ENCODE assay signal across 15 cellular contexts in the genomic region with DNA sequence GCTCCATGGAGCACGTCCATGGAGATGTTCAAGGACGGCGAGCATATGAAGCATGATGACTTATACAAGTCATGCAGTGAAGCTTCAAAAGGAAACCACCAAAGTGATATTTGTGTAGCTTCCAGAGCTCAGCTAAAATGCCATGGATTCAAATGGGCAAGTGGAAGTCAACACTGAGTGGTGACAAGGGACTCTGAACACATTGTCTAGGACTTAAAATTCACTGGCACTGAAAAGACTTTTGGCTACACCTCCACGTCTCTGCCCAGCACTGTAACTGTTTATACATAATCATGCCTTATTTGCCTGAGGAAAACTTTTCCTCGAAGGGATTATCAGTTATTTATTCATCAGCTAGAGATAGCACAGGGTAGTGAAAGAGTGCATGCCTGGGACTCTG. TPM values are rescaled to one million over a fixed set of nuclear protein-coding genes. Genes with fewer than 3 reads are reported as not detected.
DNase-seq lines count a peak whose midpoint lies in the region; ATAC-seq, FAIRE-seq and TF ChIP-seq lines count a peak whose summit lies in the region.
"Had no signal": no experiment of that assay in that cellular context is flagged by ENCODE, and none has a peak within 500 bp of the region (broad histone marks: within the 10 kb centered on the region; RNA-seq: fewer than 3 reads in every experiment).

No MANE protein-coding gene starts in this region.

- no peak overlapping the region for H2AFZ ChIP-seq in H1 (ENCODE audit: low read length)
- H2AFZ ChIP-seq: GM23248 had no signal

- H2BK5ac ChIP-seq in H1 (ENCODE audit: low read depth, low read length): no peak overlapping the region

- no peak for DNase-seq in Right ventricle myocardium inferior (ENCODE audit: missing footprints)
- no peak for DNase-seq in left cardiac atrium
- no peak for DNase-seq in H1 (ENCODE audit: low read depth in 1 of 2, low spot score in 2 of 2)
- DNase-seq in psoas muscle: no peak
- no peak for DNase-seq in urothelium cell line (ENCODE audit: low spot score)
- DNase-seq in T1000 (lab: John Stamatoyannopoulos, UW): no peak
- DNase-seq: 8988T; CD4-positive, CD25-positive, alpha-beta regulatory T cell; DMS53; GF-D8; GM23248; H7; IMR-90 had no signal

- no peak overlapping the region for H4K8ac ChIP-seq in H1 (ENCODE audit: extremely low read depth, insufficient read depth, low read length)

- no peak overlapping the region for H3K14ac ChIP-seq in H1 (ENCODE audit: insufficient read length)

- TF ChIP-seq CTCF in H1 (IDR thresholded peaks at IDR 0.05; ENCODE audit: control extremely low read depth in 1 of 3, insufficient read depth in 1 of 3, low read depth in 1 of 3, low read length in 3 of 3): no peak
- TF ChIP-seq CTCF in psoas muscle (IDR thresholded peaks at IDR 0.05): no peak

- no peak overlapping the region for H4K5ac ChIP-seq in H1 (ENCODE audit: insufficient read length, low read depth, low read length)

- ATAC-seq in Right ventricle myocardium inferior: peak; percentile 57
- ATAC-seq in left cardiac atrium: no peak
- peak in 1 of 4 donors; percentile 29 for ATAC-seq in psoas muscle
- no peak for ATAC-seq in HG03520 (IDR thresholded peaks at IDR 0.05; ENCODE audit: unreplicated experiment)

- no peak overlapping the region for H2BK12ac ChIP-seq in H1 (ENCODE audit: low read depth, low read length)

- WGBS in H1 (ENCODE audit: extremely low coverage in 1 of 2, insufficient coverage in 1 of 2, insufficient read length in 1 of 2, insufficient replicate concordance in 2 of 2, low coverage in 1 of 2, low lambda C conversion rate in 2 of 2, missing lambda C conversion rate in 1 of 2), 2 experiments: 87% methylated on average over 5 of the region's 5 CpGs; no CpG with 5 or more reads in 1 of the 2 experiments
- WGBS in psoas muscle, 3 donors: 31 to 47% (median 44%) methylated on average over 5 of the region's 5 CpGs

- no peak for TF ChIP-seq EP300 in H1 (IDR thresholded peaks at IDR 0.05; ENCODE audit: borderline replicate concordance in 1 of 2, low read depth in 2 of 2, low read length in 2 of 2)

- TF ChIP-seq POLR2A in H1 (IDR thresholded peaks at IDR 0.05; ENCODE audit: control extremely low read depth in 1 of 2, low read depth in 2 of 2, low read length in 2 of 2): no peak

- H3K9me3 ChIP-seq in H1 (ENCODE audit: insufficient read depth in 2 of 2, low read depth in 1 of 2, low read length in 1 of 2) (no peaks in the 10 kb centered on the region), psoas muscle (no peaks in the 10 kb centered on the region)
- H3K9me3 ChIP-seq: BLaER1 treated with 17β-estradiol and CSF1 and Interleukin-3, amounts not matched to agents 10 nM and 100 nM had no signal

- H2BK15ac ChIP-seq in H1 (ENCODE audit: low read length): no peak overlapping the region

- H3K79me2 ChIP-seq in H1 (ENCODE audit: control insufficient read depth in 1 of 2, insufficient read depth in 2 of 2, low read length in 2 of 2): no peaks in the 10 kb centered on the region

- CTCF ChIA-PET in H1 (lab: Charles Lee; ENCODE audit: partially characterized antibody): interaction anchor here (1.2 to 1.5 kb wide), 2 partner anchors 29 to 100 kb away, joined by 3 to 5 read pairs; no protein-coding TSS in a partner anchor

- no peak overlapping the region for H2BK20ac ChIP-seq in H1 (ENCODE audit: low read length)

- no peak overlapping the region for H2BK120ac ChIP-seq in H1 (replicated peaks; ENCODE audit: low read depth, low read length)

- H3K4me1 ChIP-seq in H1 (replicated peaks in 1 of 4; ENCODE audit: control insufficient read depth in 3 of 4, insufficient read depth in 4 of 4, low read length in 3 of 4) (peaks cover 0 to 5% (median 4%) of the 10 kb centered on the region in 4 experiments; a peak in 2 of 7 replicates), psoas muscle (peaks cover 31% of the 10 kb centered on the region)
- H3K4me1 ChIP-seq: BLaER1 treated with 17β-estradiol and CSF1 and Interleukin-3, amounts not matched to agents 10 nM and 100 nM had no signal

- no peaks in the 10 kb centered on the region for H4K20me1 ChIP-seq in H1 (replicated peaks in 1 of 2; ENCODE audit: control insufficient read depth in 1 of 2, insufficient read depth in 2 of 2, low read length in 2 of 2)
- H4K20me1 ChIP-seq: BLaER1 treated with 17β-estradiol and CSF1 and Interleukin-3, amounts not matched to agents 10 nM and 100 nM had no signal

- no peaks in the 10 kb centered on the region for H3K23me2 ChIP-seq in H1 (ENCODE audit: low read depth, low read length)

- H3K79me1 ChIP-seq in H1 (ENCODE audit: low read depth, low read length): no peaks in the 10 kb centered on the region

- FAIRE-seq in H1 (lab: Jason Lieb, UNC) (peak; percentile 52), urothelium cell line (lab: Jason Lieb, UNC) (no peak)

- H2AK5ac ChIP-seq in H1 (ENCODE audit: low read depth, low read length): no peak overlapping the region

- POLR2A ChIA-PET in H1 (lab: Charles Lee; ENCODE audit: partially characterized antibody): no interaction called here

- TF ChIP-seq RAD21 in H1 (IDR thresholded peaks at IDR 0.05 in 1 of 2, conservative IDR thresholded peaks at IDR 0.05 in 1 of 2; ENCODE audit: low read depth in 2 of 2, low read length in 2 of 2): no peak

- H3K27ac ChIP-seq in H1 (ENCODE audit: low read depth, low read length) (no peak overlapping the region), psoas muscle (peak overlapping the region; percentile 83)
- H3K27ac ChIP-seq: BLaER1 treated with 17β-estradiol and CSF1 and Interleukin-3, amounts not matched to agents 10 nM and 100 nM; GM23248 had no signal

- H3K23ac ChIP-seq in H1 (ENCODE audit: insufficient read length): no peak overlapping the region

- H3K56ac ChIP-seq in H1 (replicated peaks; ENCODE audit: insufficient read length, low read depth, low read length): no peak overlapping the region

- no peak overlapping the region for H3K4me2 ChIP-seq in H1 (ENCODE audit: insufficient read depth in 1 of 2, low read depth in 2 of 2, low read length in 2 of 2)
- H3K4me2 ChIP-seq: BLaER1 treated with 17β-estradiol and CSF1 and Interleukin-3, amounts not matched to agents 10 nM and 100 nM had no signal

- intact Hi-C loops in Right ventricle myocardium inferior (cut with DNase I) (loop anchor here (5.0 kb wide), 1 partner anchor 38 kb away; a partner anchor contains a TSS), left cardiac atrium (cut with DNase I) (no loop called here), psoas muscle (cut with DNase I) (loop anchor here in 1 of 2 donors (5.0 to 10.0 kb wide), 2 partner anchors 33 to 531 kb away; no protein-coding TSS in a partner anchor)

- H3K4me3 ChIP-seq in H1 (ENCODE audit: extremely low read depth in 1 of 4, insufficient read depth in 2 of 4, low read depth in 3 of 4, low read length in 4 of 4) (no peak overlapping the region), psoas muscle (no peak overlapping the region)
- H3K4me3 ChIP-seq: BLaER1 treated with 17β-estradiol and CSF1 and Interleukin-3, amounts not matched to agents 10 nM and 100 nM; GM23248 had no signal

- no peak overlapping the region for H3K9ac ChIP-seq in H1 (replicated peaks in 1 of 4; ENCODE audit: extremely low read depth in 1 of 4, low read depth in 3 of 4, low read length in 3 of 4)
- H3K9ac ChIP-seq: BLaER1 treated with 17β-estradiol and CSF1 and Interleukin-3, amounts not matched to agents 10 nM and 100 nM; GM23248 had no signal

- H3K27me3 ChIP-seq in H1 (replicated peaks in 1 of 4; ENCODE audit: control insufficient read depth in 3 of 4, extremely low read depth in 1 of 4, insufficient read depth in 3 of 4, low read length in 3 of 4) (peaks cover 0 to 1% (median 0%) of the 10 kb centered on the region in 4 experiments; a peak in 1 of 7 replicates), psoas muscle (ENCODE audit: insufficient read depth in 3 of 3, low read length in 2 of 3) (no peaks in the 10 kb centered on the region)
- H3K27me3 ChIP-seq: BLaER1 treated with 17β-estradiol and CSF1 and Interleukin-3, amounts not matched to agents 10 nM and 100 nM had no signal

- H3K36me3 ChIP-seq in H1 (ENCODE audit: control insufficient read depth in 2 of 4, insufficient read depth in 4 of 4, low read length in 3 of 4) (no peaks in the 10 kb centered on the region), psoas muscle (ENCODE audit: insufficient read depth in 1 of 2, low read depth in 1 of 2) (no peaks in the 10 kb centered on the region)
- H3K36me3 ChIP-seq: BLaER1 treated with 17β-estradiol and CSF1 and Interleukin-3, amounts not matched to agents 10 nM and 100 nM had no signal

- H3K4ac ChIP-seq in H1 (replicated peaks; ENCODE audit: insufficient read length, low read depth, low read length): no peak overlapping the region

- no peak overlapping the region for H3K18ac ChIP-seq in H1 (ENCODE audit: extremely low read depth, low read length)

- H4K91ac ChIP-seq in H1 (replicated peaks; ENCODE audit: insufficient read length, low read length): no peak overlapping the region

TF ChIP-seq in H1, 55 proteins besides CTCF, POLR2A, EP300 and RAD21:
- TF ChIP-seq TEAD4 (IDR thresholded peaks at IDR 0.05; ENCODE audit: low read depth, low read length): no peak

RNA-seq across cellular contexts. Expression of a gene that starts 15.2 kb away (rescaled TPM):
- total RNA-seq in Right ventricle myocardium inferior (not detected), left cardiac atrium (not detected), psoas muscle (under 1 TPM in 2 of 4 donors, not detected in 2; 0.61 to 0.69 TPM)
- total RNA-seq in H1 (2021; fragmentation: NEBNext Ultra II Directional; extraction: Animal tissue kit (Norgen Biotek cat#: 25700)): not detected in 2 replicates
- polyA plus RNA-seq in H1 (2011; rRNA removed) (0.05 TPM in 1 of 2 replicates, not detected in the other), psoas muscle (under 1 TPM in 2 of 3 donors, not detected in 1; 0.06 to 0.40 TPM)
- not detected for polyA plus RNA-seq in H1 (2011; cell fraction: cytosol; rRNA removed)
- not detected for polyA plus RNA-seq in H1 (2011; cell fraction: nucleus; rRNA removed)
- not detected in 4 replicates for polyA plus RNA-seq in H1 (2012, experiment 1 of 2)
- not detected for polyA plus RNA-seq in H1 (2012, experiment 2 of 2)
- polyA plus RNA-seq in H1 (2013, experiment 1 of 2): not detected
- polyA plus RNA-seq in H1 (2013, experiment 2 of 2): not detected
- polyA minus RNA-seq in H1 (2011; rRNA and poly(A)+ RNA removed): not detected in 2 replicates
- not detected for polyA minus RNA-seq in H1 (2011; cell fraction: cytosol; rRNA and poly(A)+ RNA removed)
- polyA minus RNA-seq in H1 (2011; cell fraction: nucleus; rRNA and poly(A)+ RNA removed): not detected
- total RNA-seq: CD4-positive, CD25-positive, alpha-beta regulatory T cell; GM23248; H7; IMR-90 had no signal
- polyA plus RNA-seq: CD4-positive, CD25-positive, alpha-beta regulatory T cell; GM23248; IMR-90 had no signal

RNA-seq across cellular contexts. Expression of a gene that starts 39.1 kb away (rescaled TPM):
- not detected for total RNA-seq in Right ventricle myocardium inferior
- total RNA-seq in left cardiac atrium: not detected
- 0.61 and 0.63 TPM in 2 replicates for total RNA-seq in H1 (2021; fragmentation: NEBNext Ultra II Directional; extraction: Animal tissue kit (Norgen Biotek cat#: 25700))
- polyA plus RNA-seq in H1 (2011; rRNA removed): not detected in 2 replicates
- not detected for polyA plus RNA-seq in H1 (2011; cell fraction: cytosol; rRNA removed)
- not detected for polyA plus RNA-seq in H1 (2011; cell fraction: nucleus; rRNA removed)
- polyA plus RNA-seq in H1 (2012, experiment 1 of 2): 0.40 to 0.52 TPM in 2 of 4 replicates, not detected in the others
- not detected for polyA plus RNA-seq in H1 (2012, experiment 2 of 2)
- polyA plus RNA-seq in H1 (2013, experiment 1 of 2): 0.47 TPM
- 0.31 TPM for polyA plus RNA-seq in H1 (2013, experiment 2 of 2)
- 1.4 and 1.5 TPM in 2 replicates for polyA minus RNA-seq in H1 (2011; rRNA and poly(A)+ RNA removed)
- polyA minus RNA-seq in H1 (2011; cell fraction: cytosol; rRNA and poly(A)+ RNA removed): not detected
- polyA minus RNA-seq in H1 (2011; cell fraction: nucleus; rRNA and poly(A)+ RNA removed): 6.3 TPM
- 1 to 10 TPM in 1 of 4 donors, not detected in 3; 1.2 TPM for total RNA-seq in psoas muscle
- under 1 TPM in 2 of 3 donors, not detected in 1; 0.12 to 0.19 TPM for polyA plus RNA-seq in psoas muscle
- total RNA-seq: CD4-positive, CD25-positive, alpha-beta regulatory T cell; GM23248; IMR-90 had no signal
- polyA plus RNA-seq: IMR-90 had no signal
